In genomic region chrX:41300758-41301437, GRCh38 we compare ENCODE assay signal across 2 cellular contexts.
TF ChIP-seq lines count a peak whose summit lies in the region.

No MANE protein-coding gene starts in this region.

TF ChIP-seq in SK-N-SH, 30 proteins besides CTCF, POLR2A, EP300 and RAD21 (continued from another document):
- TF ChIP-seq PBX3 (IDR thresholded peaks at IDR 0.05), result no peak

TF ChIP-seq in SK-N-SH treated with all-trans-retinoic acid at 6 μM for 48 hours, 23 proteins besides CTCF, POLR2A, EP300 and RAD21 (continued from another document):
- TF ChIP-seq POU6F1 (CRISPR knock-in tag; IDR thresholded peaks at IDR 0.05; ENCODE audit: borderline replicate concordance, low read depth) (no peak), BACH2 (CRISPR knock-in tag; IDR thresholded peaks at IDR 0.05; ENCODE audit: borderline replicate concordance) (no peak), CSDC2 (CRISPR knock-in tag; IDR thresholded peaks at IDR 0.05) (no peak), CREB5 (CRISPR knock-in tag; IDR thresholded peaks at IDR 0.05; ENCODE audit: low read depth) (no peak)
